1 cellular context compared by ENCODE assay signal in the genomic region with DNA sequence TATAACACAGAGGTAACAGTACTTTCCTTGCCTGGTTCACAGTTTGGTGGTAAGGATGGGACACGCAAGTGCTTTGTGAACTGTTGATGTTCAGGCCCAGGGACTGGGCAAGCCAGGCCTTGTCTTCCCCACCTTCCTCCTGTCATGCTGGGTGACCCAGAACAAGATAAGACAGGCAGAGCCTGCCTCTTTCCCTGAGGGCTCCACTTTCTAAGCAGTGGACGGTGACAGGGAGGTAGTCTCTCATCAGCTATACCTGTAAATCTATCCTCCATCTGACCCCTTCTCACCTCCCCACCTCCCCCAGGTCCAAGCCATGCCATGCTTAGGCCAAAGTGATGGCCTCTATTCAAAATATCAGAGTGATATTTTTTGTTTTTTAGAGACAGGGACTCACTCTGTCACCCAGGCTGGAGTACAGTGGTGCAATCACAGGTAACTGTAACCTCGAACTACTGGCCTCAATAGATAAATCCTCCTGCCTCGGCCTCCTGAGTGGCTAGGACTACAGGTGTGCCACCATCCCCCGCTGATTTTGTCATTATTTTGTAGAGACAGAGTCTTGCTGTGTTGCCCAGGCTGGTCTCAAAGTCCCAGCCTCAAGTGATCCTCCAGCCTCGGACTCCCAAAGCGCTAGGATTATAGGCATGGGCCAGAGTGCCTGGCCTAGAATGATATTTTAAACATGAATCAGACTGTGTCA.
TF ChIP-seq lines count a peak whose summit lies in the region.

No MANE protein-coding gene starts in this region.

TF ChIP-seq in K562, 482 proteins besides CTCF, POLR2A, EP300 and RAD21:
- TF ChIP-seq, protein P1, sequence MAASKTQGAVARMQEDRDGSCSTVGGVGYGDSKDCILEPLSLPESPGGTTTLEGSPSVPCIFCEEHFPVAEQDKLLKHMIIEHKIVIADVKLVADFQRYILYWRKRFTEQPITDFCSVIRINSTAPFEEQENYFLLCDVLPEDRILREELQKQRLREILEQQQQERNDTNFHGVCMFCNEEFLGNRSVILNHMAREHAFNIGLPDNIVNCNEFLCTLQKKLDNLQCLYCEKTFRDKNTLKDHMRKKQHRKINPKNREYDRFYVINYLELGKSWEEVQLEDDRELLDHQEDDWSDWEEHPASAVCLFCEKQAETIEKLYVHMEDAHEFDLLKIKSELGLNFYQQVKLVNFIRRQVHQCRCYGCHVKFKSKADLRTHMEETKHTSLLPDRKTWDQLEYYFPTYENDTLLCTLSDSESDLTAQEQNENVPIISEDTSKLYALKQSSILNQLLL (CRISPR knock-in tag; IDR thresholded peaks at IDR 0.05; ENCODE audit: borderline replicate concordance), result no peak
- TF ChIP-seq EWSR1 (IDR thresholded peaks at IDR 0.05; ENCODE audit: borderline replicate concordance, low read depth, partially characterized antibody) (no peak), FOXJ2 (tag; IDR thresholded peaks at IDR 0.05) (no peak), TOE1 (IDR thresholded peaks at IDR 0.05; ENCODE audit: borderline replicate concordance) (no peak), TOE1 (CRISPR knock-in tag; IDR thresholded peaks at IDR 0.05; ENCODE audit: borderline replicate concordance, low read depth) (no peak), TEAD4 (IDR thresholded peaks at IDR 0.05; ENCODE audit: low read length) (no peak), TEAD4 (CRISPR knock-in tag; IDR thresholded peaks at IDR 0.05; ENCODE audit: borderline replicate concordance) (no peak), ZEB2 (IDR thresholded peaks at IDR 0.05) (no peak), ZKSCAN1 (IDR thresholded peaks at IDR 0.05; ENCODE audit: low read depth, low read length) (no peak), POLR3G (IDR thresholded peaks at IDR 0.05; ENCODE audit: extremely low read depth, insufficient read length, insufficient replicate concordance) (no peak), SIX5 (IDR thresholded peaks at IDR 0.05; ENCODE audit: borderline replicate concordance in 1 of 2, insufficient read depth in 1 of 2, low read depth in 1 of 2, low read length in 2 of 2) (no peak), HDAC6 (IDR thresholded peaks at IDR 0.05; ENCODE audit: low read depth, low read length) (no peak), RBM22 (IDR thresholded peaks at IDR 0.05; ENCODE audit: low read depth, low read length, poor library complexity, severe bottlenecking) (no peak), ARID2 (IDR thresholded peaks at IDR 0.05) (no peak), ZFP30 (CRISPR knock-in tag; IDR thresholded peaks at IDR 0.05; ENCODE audit: borderline replicate concordance) (no peak), HDAC1 (IDR thresholded peaks at IDR 0.05) (no peak), FOXA1 (IDR thresholded peaks at IDR 0.05; ENCODE audit: borderline replicate concordance) (no peak), PHF21A (IDR thresholded peaks at IDR 0.05; ENCODE audit: borderline replicate concordance, low read depth) (no peak)
- TF ChIP-seq, protein P2, sequence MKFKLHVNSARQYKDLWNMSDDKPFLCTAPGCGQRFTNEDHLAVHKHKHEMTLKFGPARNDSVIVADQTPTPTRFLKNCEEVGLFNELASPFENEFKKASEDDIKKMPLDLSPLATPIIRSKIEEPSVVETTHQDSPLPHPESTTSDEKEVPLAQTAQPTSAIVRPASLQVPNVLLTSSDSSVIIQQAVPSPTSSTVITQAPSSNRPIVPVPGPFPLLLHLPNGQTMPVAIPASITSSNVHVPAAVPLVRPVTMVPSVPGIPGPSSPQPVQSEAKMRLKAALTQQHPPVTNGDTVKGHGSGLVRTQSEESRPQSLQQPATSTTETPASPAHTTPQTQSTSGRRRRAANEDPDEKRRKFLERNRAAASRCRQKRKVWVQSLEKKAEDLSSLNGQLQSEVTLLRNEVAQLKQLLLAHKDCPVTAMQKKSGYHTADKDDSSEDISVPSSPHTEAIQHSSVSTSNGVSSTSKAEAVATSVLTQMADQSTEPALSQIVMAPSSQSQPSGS (CRISPR knock-in tag; IDR thresholded peaks at IDR 0.05), result no peak
- TF ChIP-seq, protein P3, sequence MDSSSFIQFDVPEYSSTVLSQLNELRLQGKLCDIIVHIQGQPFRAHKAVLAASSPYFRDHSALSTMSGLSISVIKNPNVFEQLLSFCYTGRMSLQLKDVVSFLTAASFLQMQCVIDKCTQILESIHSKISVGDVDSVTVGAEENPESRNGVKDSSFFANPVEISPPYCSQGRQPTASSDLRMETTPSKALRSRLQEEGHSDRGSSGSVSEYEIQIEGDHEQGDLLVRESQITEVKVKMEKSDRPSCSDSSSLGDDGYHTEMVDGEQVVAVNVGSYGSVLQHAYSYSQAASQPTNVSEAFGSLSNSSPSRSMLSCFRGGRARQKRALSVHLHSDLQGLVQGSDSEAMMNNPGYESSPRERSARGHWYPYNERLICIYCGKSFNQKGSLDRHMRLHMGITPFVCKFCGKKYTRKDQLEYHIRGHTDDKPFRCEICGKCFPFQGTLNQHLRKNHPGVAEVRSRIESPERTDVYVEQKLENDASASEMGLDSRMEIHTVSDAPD (CRISPR knock-in tag; IDR thresholded peaks at IDR 0.05), result no peak
- TF ChIP-seq, protein P4, sequence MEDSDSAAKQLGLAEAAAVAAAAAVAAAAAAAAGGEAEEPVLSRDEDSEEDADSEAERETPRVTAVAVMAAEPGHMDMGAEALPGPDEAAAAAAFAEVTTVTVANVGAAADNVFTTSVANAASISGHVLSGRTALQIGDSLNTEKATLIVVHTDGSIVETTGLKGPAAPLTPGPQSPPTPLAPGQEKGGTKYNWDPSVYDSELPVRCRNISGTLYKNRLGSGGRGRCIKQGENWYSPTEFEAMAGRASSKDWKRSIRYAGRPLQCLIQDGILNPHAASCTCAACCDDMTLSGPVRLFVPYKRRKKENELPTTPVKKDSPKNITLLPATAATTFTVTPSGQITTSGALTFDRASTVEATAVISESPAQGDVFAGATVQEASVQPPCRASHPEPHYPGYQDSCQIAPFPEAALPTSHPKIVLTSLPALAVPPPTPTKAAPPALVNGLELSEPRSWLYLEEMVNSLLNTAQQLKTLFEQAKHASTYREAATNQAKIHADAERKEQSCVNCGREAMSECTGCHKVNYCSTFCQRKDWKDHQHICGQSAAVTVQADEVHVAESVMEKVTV (CRISPR knock-in tag; IDR thresholded peaks at IDR 0.05), result no peak
- TF ChIP-seq, protein P5, sequence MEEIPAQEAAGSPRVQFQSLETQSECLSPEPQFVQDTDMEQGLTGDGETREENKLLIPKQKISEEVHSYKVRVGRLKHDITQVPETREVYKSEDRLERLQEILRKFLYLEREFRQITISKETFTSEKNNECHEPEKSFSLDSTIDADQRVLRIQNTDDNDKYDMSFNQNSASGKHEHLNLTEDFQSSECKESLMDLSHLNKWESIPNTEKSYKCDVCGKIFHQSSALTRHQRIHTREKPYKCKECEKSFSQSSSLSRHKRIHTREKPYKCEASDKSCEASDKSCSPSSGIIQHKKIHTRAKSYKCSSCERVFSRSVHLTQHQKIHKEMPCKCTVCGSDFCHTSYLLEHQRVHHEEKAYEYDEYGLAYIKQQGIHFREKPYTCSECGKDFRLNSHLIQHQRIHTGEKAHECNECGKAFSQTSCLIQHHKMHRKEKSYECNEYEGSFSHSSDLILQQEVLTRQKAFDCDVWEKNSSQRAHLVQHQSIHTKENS (CRISPR knock-in tag; IDR thresholded peaks at IDR 0.05), result no peak
